6 cellular contexts compared by ENCODE assay signal in genomic region chr7:144203086-144203485, GRCh38. TPM values are rescaled to one million over a fixed set of nuclear protein-coding genes. Genes with fewer than 3 reads are reported as not detected.
"Had no signal": no experiment of that assay in that cellular context is flagged by ENCODE, and none has a peak within 500 bp of the region (broad histone marks: within the 10 kb centered on the region; RNA-seq: fewer than 3 reads in every experiment).

No MANE protein-coding gene starts in this region.

RNA-seq across cellular contexts. Expression of gene ARHGEF35, which starts 7.5 kb away (rescaled TPM):
- total RNA-seq: IMR-90 had no signal
- polyA plus RNA-seq: HepG2, IMR-90 had no signal

RNA-seq across cellular contexts. Expression of gene CTAGE4, which starts 19.8 kb away (rescaled TPM):
- total RNA-seq: HepG2, IMR-90 had no signal
- polyA plus RNA-seq: HepG2, IgD-negative memory B cell had no signal

RNA-seq across cellular contexts. Expression of gene OR2A42, which starts 36.3 kb away (rescaled TPM):
- total RNA-seq: HepG2, HT-29, HT1080, IMR-90, K562 had no signal
- polyA plus RNA-seq: HepG2, IgD-negative memory B cell, IMR-90, K562 had no signal
